7 cellular contexts compared by ENCODE assay signal in genomic region chr3:71582612-71583568, GRCh38. TPM values are rescaled to one million over a fixed set of nuclear protein-coding genes. Genes with fewer than 3 reads are reported as not detected.
DNase-seq lines count a peak whose midpoint lies in the region; ATAC-seq and TF ChIP-seq lines count a peak whose summit lies in the region.

No MANE protein-coding gene starts in this region.

- no peak for TF ChIP-seq CTCF in NB4 (IDR thresholded peaks at IDR 0.05; ENCODE audit: low read depth, low read length)

- ATAC-seq in GM19025 (IDR thresholded peaks at IDR 0.05; ENCODE audit: low read depth, unreplicated experiment) (peak; percentile 32), HG03097 (IDR thresholded peaks at IDR 0.05; ENCODE audit: low FRiP score, unreplicated experiment) (no peak)

- TF ChIP-seq POLR2A in NB4 (IDR thresholded peaks at IDR 0.05; ENCODE audit: extremely low read depth, insufficient read length), result no peak

- DNase-seq in NB4 (ENCODE audit: low read depth), result peak; percentile 92
- DNase-seq in activated CD4-positive, alpha-beta T cell treated with anti-CD3 and anti-CD28 coated beads, Interleukin-2, amount 50 U/mL, for 24 hours (ENCODE audit: low read depth in 1 of 2, low spot score in 1 of 2), result peak; percentile 53 to 73
- peak; percentile 85 for DNase-seq in ecto neural progenitor cell (ENCODE audit: low spot score)
- peak; percentile 71 to 92 for DNase-seq in lung microvascular endothelial cell (ENCODE audit: low read depth in 2 of 2)
- DNase-seq in stimulated activated CD4-positive, alpha-beta T cell treated with anti-CD3 and anti-CD28 coated beads, TNF-alpha, amount 100 ng/mL, for 4 hours (ENCODE audit: low read depth in 3 of 3), result peak; percentile 62 to 70 (median 64)

- peak overlapping the region; percentile 86 for H3K4me3 ChIP-seq in NB4 (ENCODE audit: low read depth, low read length)

RNA-seq across cellular contexts. Expression of gene FOXP1, which starts 0.6 kb away (rescaled TPM):
- total RNA-seq in lung microvascular endothelial cell, result 46.4 and 75.2 TPM in 2 replicates
